8 cellular contexts compared by ENCODE assay signal in genomic region chr1:156114101-156114918, GRCh38. TPM values are rescaled to one million over a fixed set of nuclear protein-coding genes. Genes with fewer than 3 reads are reported as not detected.
DNase-seq lines count a peak whose midpoint lies in the region; ATAC-seq and TF ChIP-seq lines count a peak whose summit lies in the region.

LMNA (plus strand) TSS chr1:156114711; CDS start chr1:156114919, 208 bp downstream.

- H3K4me3 ChIP-seq in BE2C (ENCODE audit: low read depth, low read length) (peak within 1 kb of the TSS; percentile 92), endocrine pancreas (ENCODE audit: control insufficient read depth, insufficient read depth, low read length) (peak within 1 kb of the TSS; percentile 74), mesendoderm (ENCODE audit: low read length) (peak within 1 kb of the TSS; percentile 89)

- H3K36me3 Mint-ChIP-seq in activated CD8-positive, alpha-beta memory T cell treated with anti-CD3 and anti-CD28 coated beads, Interleukin-2, amount 10 ng/mL, durations not matched to agents 7 days and 5 days, result no peaks in the 10 kb centered on the region

- peaks cover 7% of the 10 kb centered on the region; the same call in 1 of the 2 replicates for H3K36me3 ChIP-seq in BE2C
- peaks cover 3% of the 10 kb centered on the region for H3K36me3 ChIP-seq in endocrine pancreas (ENCODE audit: control insufficient read depth, insufficient read depth, low read length)
- no peaks in the 10 kb centered on the region for H3K36me3 ChIP-seq in mesendoderm (ENCODE audit: control insufficient read depth, insufficient read depth, low read length)

- peak within 1 kb of the TSS; percentile 7 for H3K27ac ChIP-seq in mesendoderm (ENCODE audit: low read depth, low read length)

- H3K4ac ChIP-seq in mesendoderm (ENCODE audit: low read depth, low read length), result no peak within 1 kb of the TSS

- H2BK5ac ChIP-seq in mesendoderm (ENCODE audit: low read length), result peak within 1 kb of the TSS; percentile 47

- H3K79me1 ChIP-seq in mesendoderm (ENCODE audit: low read length), result peaks cover 5% of the 10 kb centered on the region

- CTCF ChIA-PET in activated CD8-positive, alpha-beta memory T cell treated with anti-CD3 and anti-CD28 coated beads, Interleukin-2, amount 10 ng/mL, durations not matched to agents 7 days and 5 days (lab: Charles Lee), result interaction anchor here (1.1 to 25.5 kb wide), 5 partner anchors 13 to 942 kb away, joined by 3 to 979 read pairs (median 7); partner anchors contain the start of genes KRTCAP2 and MEX3A

- no peaks in the 10 kb centered on the region for H3K27me3 ChIP-seq in BE2C
- no peaks in the 10 kb centered on the region for H3K27me3 ChIP-seq in endocrine pancreas (ENCODE audit: control insufficient read depth, insufficient read depth, low read length)
- no peaks in the 10 kb centered on the region for H3K27me3 ChIP-seq in mesendoderm (ENCODE audit: insufficient read depth, low read length, poor library complexity)

- peak; percentile 61 for ATAC-seq in GM19328 (IDR thresholded peaks at IDR 0.05; ENCODE audit: unreplicated experiment)
- ATAC-seq in activated CD8-positive, alpha-beta memory T cell treated with anti-CD3 and anti-CD28 coated beads, Interleukin-2, amount 10 ng/mL, durations not matched to agents 7 days and 5 days, result peak; percentile 90

- H4K5ac ChIP-seq in mesendoderm (ENCODE audit: low read length), result no peak within 1 kb of the TSS

- H3K9me3 ChIP-seq in BE2C, result no peaks in the 10 kb centered on the region
- no peaks in the 10 kb centered on the region for H3K9me3 ChIP-seq in endocrine pancreas (ENCODE audit: control insufficient read depth, low read length)

- peak within 1 kb of the TSS; percentile 76 for H3K23ac ChIP-seq in mesendoderm (ENCODE audit: low read length)

- H3K18ac ChIP-seq in mesendoderm (ENCODE audit: low read length), result no peak within 1 kb of the TSS

- TF ChIP-seq CTCF in BE2C (IDR thresholded peaks at IDR 0.05; ENCODE audit: low read depth, low read length), result no peak

- H3K79me2 ChIP-seq in mesendoderm (ENCODE audit: control insufficient read depth, insufficient read depth, low read length), result peaks cover 6% of the 10 kb centered on the region

- peak within 1 kb of the TSS; percentile 83 for H3K4me3 Mint-ChIP-seq in activated CD8-positive, alpha-beta memory T cell treated with anti-CD3 and anti-CD28 coated beads, Interleukin-2, amount 10 ng/mL, durations not matched to agents 7 days and 5 days

- WGBS in mesendoderm (ENCODE audit: extremely low coverage, insufficient coverage, low lambda C conversion rate), result no CpG with 5 or more reads among the region's 37 CpGs

- H3K4me1 Mint-ChIP-seq in activated CD8-positive, alpha-beta memory T cell treated with anti-CD3 and anti-CD28 coated beads, Interleukin-2, amount 10 ng/mL, durations not matched to agents 7 days and 5 days, result peaks cover 25% of the 10 kb centered on the region

- DNase-seq in BE2C, result peak; percentile 89
- peak; percentile 95 for DNase-seq in HK-2 (ENCODE audit: unreplicated experiment)
- DNase-seq in NOMO-1 treated with DMSO at 0.1 percent for 48 hours (lab: John Stamatoyannopoulos, UW; ENCODE audit: unreplicated experiment), result peak; percentile 88
- peak; percentile 81 for DNase-seq in activated CD8-positive, alpha-beta memory T cell treated with anti-CD3 and anti-CD28 coated beads, Interleukin-2, amount 10 ng/mL, durations not matched to agents 7 days and 5 days
- DNase-seq in mesendoderm, result peak; percentile 96
- peak; percentile 76 to 77 for DNase-seq in stimulated activated CD8-positive, alpha-beta memory T cell treated with anti-CD3 and anti-CD28 coated beads, Interleukin-15, amount 100 ng/mL, for 48 hours (ENCODE audit: low read depth in 2 of 2)

- peak within 1 kb of the TSS; percentile 75 for H3K27ac Mint-ChIP-seq in activated CD8-positive, alpha-beta memory T cell treated with anti-CD3 and anti-CD28 coated beads, Interleukin-2, amount 10 ng/mL, durations not matched to agents 7 days and 5 days

- H4K8ac ChIP-seq in mesendoderm (ENCODE audit: low read depth, low read length), result no peak within 1 kb of the TSS

- peaks cover 34% of the 10 kb centered on the region for H3K27me3 Mint-ChIP-seq in activated CD8-positive, alpha-beta memory T cell treated with anti-CD3 and anti-CD28 coated beads, Interleukin-2, amount 10 ng/mL, durations not matched to agents 7 days and 5 days

- peak within 1 kb of the TSS; percentile 96 for H3K4me2 ChIP-seq in mesendoderm (ENCODE audit: low read length)

- H2AK5ac ChIP-seq in mesendoderm (ENCODE audit: low read length), result no peak within 1 kb of the TSS

- no peak within 1 kb of the TSS for H2BK15ac ChIP-seq in mesendoderm (replicated peaks; ENCODE audit: low read depth)

- H3K9ac ChIP-seq in endocrine pancreas (ENCODE audit: control insufficient read depth, insufficient read depth, low read length) (peak within 1 kb of the TSS; percentile 99), mesendoderm (ENCODE audit: low read length) (peak within 1 kb of the TSS; percentile 90)

- H2BK120ac ChIP-seq in mesendoderm (ENCODE audit: low read depth, low read length), result no peak within 1 kb of the TSS

- peaks cover 35% of the 10 kb centered on the region for H3K4me1 ChIP-seq in BE2C
- H3K4me1 ChIP-seq in endocrine pancreas (ENCODE audit: control insufficient read depth, insufficient read depth, low read length), result no peaks in the 10 kb centered on the region
- H3K4me1 ChIP-seq in mesendoderm (ENCODE audit: control insufficient read depth, low read depth, low read length), result no peaks in the 10 kb centered on the region

- no peaks in the 10 kb centered on the region for H3K9me3 Mint-ChIP-seq in activated CD8-positive, alpha-beta memory T cell treated with anti-CD3 and anti-CD28 coated beads, Interleukin-2, amount 10 ng/mL, durations not matched to agents 7 days and 5 days (ENCODE audit: low read depth)

- H3K56ac ChIP-seq in mesendoderm (ENCODE audit: low read length), result peak within 1 kb of the TSS; percentile 95

RNA-seq across cellular contexts. Expression of gene LMNA, which starts in this region (rescaled TPM):
- polyA plus RNA-seq in BE2C (2012; ENCODE audit: insufficient read depth, insufficient read length, low read depth), result 312 TPM
- 10 to 100 TPM; 37.3 to 41.9 TPM for total RNA-seq in activated CD8-positive, alpha-beta memory T cell treated with anti-CD3 and anti-CD28 coated beads, Interleukin-2, amount 10 ng/mL, durations not matched to agents 7 days and 5 days
- 59.4 TPM for polyA plus RNA-seq in mesendoderm (2013, experiment 1 of 2)
- polyA plus RNA-seq in mesendoderm (2013, experiment 2 of 2), result 59.0 TPM

Comparison
In these comparisons a context has a peak if more than half of its experiments do, and no peak if none do; other contexts are left out.
1. Peak in every context shown above with its lines: DNase-seq, ATAC-seq, H3K4me3 ChIP-seq and H3K27ac ChIP-seq.